ENCODE assay signal across 8 cellular contexts in genomic region chr2:101698419-101699190, GRCh38.
DNase-seq lines count a peak whose midpoint lies in the region; ATAC-seq and TF ChIP-seq lines count a peak whose summit lies in the region.

No MANE protein-coding gene starts in this region.

- H3K27me3 ChIP-seq in muscle layer of colon (ENCODE audit: control insufficient read depth in 1 of 2, insufficient read depth in 2 of 2, low read length in 2 of 2), result no peaks in the 10 kb centered on the region

- H3K36me3 ChIP-seq in muscle layer of colon (ENCODE audit: insufficient read depth, low read length), result no peaks in the 10 kb centered on the region

- peaks cover 37% of the 10 kb centered on the region for H3K4me1 ChIP-seq in muscle layer of colon (ENCODE audit: insufficient read depth, low read length)

- H3K27ac ChIP-seq in muscle layer of colon (ENCODE audit: low read depth, low read length), result peak overlapping the region; percentile 81

- DNase-seq in activated CD4-positive, alpha-beta T cell treated with anti-CD3 and anti-CD28 coated beads for 48 hours, result peak; percentile 33
- no peak for DNase-seq in activated CD4-positive, alpha-beta T cell treated with anti-CD3 and anti-CD28 coated beads, Interleukin-2, amount 50 U/mL, for 1 hour
- DNase-seq in NCI-H2227 (lab: John Stamatoyannopoulos, UW; ENCODE audit: unreplicated experiment), result peak; percentile 55
- peak; percentile 52 for DNase-seq in choroid plexus epithelial cell (ENCODE audit: low read depth)
- DNase-seq in NCI-H1436 (lab: John Stamatoyannopoulos, UW), result no peak

- ATAC-seq in HG02970 (IDR thresholded peaks at IDR 0.05; ENCODE audit: low FRiP score, unreplicated experiment), result no peak
- no peak for ATAC-seq in GM19324 (IDR thresholded peaks at IDR 0.05; ENCODE audit: low FRiP score, unreplicated experiment)

- TF ChIP-seq CTCF in choroid plexus epithelial cell (conservative IDR thresholded peaks at IDR 0.05; ENCODE audit: low read depth, low read length), result no peak

- H3K9ac ChIP-seq in muscle layer of colon (ENCODE audit: low read length), result peak overlapping the region; percentile 95

- peak overlapping the region; percentile 75 for H3K4me3 ChIP-seq in choroid plexus epithelial cell (ENCODE audit: low read depth, low read length)
- H3K4me3 ChIP-seq in muscle layer of colon (ENCODE audit: low read depth in 1 of 2, low read length in 2 of 2), result peak overlapping the region; percentile 69 to 91

- no peaks in the 10 kb centered on the region for H3K9me3 ChIP-seq in muscle layer of colon (ENCODE audit: low read length)

Comparison
In these comparisons a context has a peak if more than half of its experiments do, and no peak if none do; other contexts are left out.
1. DNase-seq: peak in activated CD4-positive, alpha-beta T cell treated with anti-CD3 and anti-CD28 coated beads for 48 hours (single experiment), NCI-H2227 (single experiment) and choroid plexus epithelial cell (single experiment); none in activated CD4-positive, alpha-beta T cell treated with anti-CD3 and anti-CD28 coated beads, Interleukin-2, amount 50 U/mL, for 1 hour (single experiment) and NCI-H1436 (single experiment).